7 cellular contexts compared by ENCODE assay signal in genomic region chr22:19592464-19592863, GRCh38.
"Had no signal": no experiment of that assay in that cellular context is flagged by ENCODE, and none has a peak within 500 bp of the region (broad histone marks: within the 10 kb centered on the region; RNA-seq: fewer than 3 reads in every experiment).

No MANE protein-coding gene starts in this region.

- H3K27ac Mint-ChIP-seq: IgD-negative memory B cell had no signal

- H3K9ac ChIP-seq: GM23248, KMS-11 had no signal

- H3K4me3 Mint-ChIP-seq: IgD-negative memory B cell had no signal

- H2AFZ ChIP-seq: GM23248 had no signal

- H3K4me2 ChIP-seq: KMS-11 had no signal

- H3K9me3 Mint-ChIP-seq: IgD-negative memory B cell had no signal

- H3K27ac ChIP-seq: GM23248, HL-60, KMS-11 had no signal

- DNase-seq: GM23248, GOT3, H7, HCEC 1CT had no signal

- H3K4me3 ChIP-seq: GM23248 had no signal
